ENCODE assay signal across 11 cellular contexts in genomic region chr11:121520243-121521144, GRCh38.
DNase-seq lines count a peak whose midpoint lies in the region; TF ChIP-seq lines count a peak whose summit lies in the region.
"Had no signal": no experiment of that assay in that cellular context is flagged by ENCODE, and none has a peak within 500 bp of the region (broad histone marks: within the 10 kb centered on the region; RNA-seq: fewer than 3 reads in every experiment).

No MANE protein-coding gene starts in this region.

- H3K36me3 ChIP-seq in fibroblast of lung (ENCODE audit: control insufficient read depth, insufficient read depth, low read length) = no peaks in the 10 kb centered on the region
- H3K36me3 ChIP-seq: BE2C had no signal

- intact Hi-C loops in activated naive CD4-positive, alpha-beta T cell treated with anti-CD3 and anti-CD28 coated beads for 36 hours (cut with micrococcal nuclease) = loop anchor here (1.0 to 2.0 kb wide), 5 partner anchors 18 to 88 kb away; no protein-coding TSS in a partner anchor

- H2AFZ ChIP-seq in fibroblast of lung (ENCODE audit: low read length) = no peak overlapping the region

- no peak for TF ChIP-seq CTCF in fibroblast of lung (conservative IDR thresholded peaks at IDR 0.05 in 1 of 2, IDR thresholded peaks at IDR 0.05 in 1 of 2; ENCODE audit: low read depth in 1 of 2, low read length in 2 of 2)

- no peaks in the 10 kb centered on the region for H3K4me1 ChIP-seq in fibroblast of lung (ENCODE audit: control insufficient read depth, extremely low read depth, insufficient read depth, low read length)
- H3K4me1 ChIP-seq: BE2C had no signal

- peaks cover 51% of the 10 kb centered on the region for H3K36me3 Mint-ChIP-seq in activated naive CD4-positive, alpha-beta T cell treated with anti-CD3 and anti-CD28 coated beads for 36 hours (ENCODE audit: low read depth)

- H3K79me2 ChIP-seq in fibroblast of lung (ENCODE audit: control insufficient read depth, insufficient read depth, low read length) = no peaks in the 10 kb centered on the region

- H3K4me1 Mint-ChIP-seq in activated naive CD4-positive, alpha-beta T cell treated with anti-CD3 and anti-CD28 coated beads for 36 hours (ENCODE audit: low read depth) = peaks cover 43% of the 10 kb centered on the region

- peak overlapping the region; percentile 39 for H3K27ac Mint-ChIP-seq in activated naive CD4-positive, alpha-beta T cell treated with anti-CD3 and anti-CD28 coated beads for 36 hours

- no peaks in the 10 kb centered on the region for H3K9me3 ChIP-seq in fibroblast of lung (ENCODE audit: control insufficient read depth, insufficient read depth, low read depth, low read length)
- H3K9me3 ChIP-seq: BE2C had no signal

- H3K4me3 ChIP-seq in fibroblast of lung (replicated peaks in 1 of 4; ENCODE audit: control extremely low read depth in 1 of 4, insufficient read depth in 1 of 4, low read depth in 3 of 4, low read length in 4 of 4) = no peak overlapping the region
- H3K4me3 ChIP-seq: SK-N-MC had no signal

- H3K9me3 Mint-ChIP-seq in activated naive CD4-positive, alpha-beta T cell treated with anti-CD3 and anti-CD28 coated beads for 36 hours = peaks cover 4% of the 10 kb centered on the region

- no peak overlapping the region for H3K4me2 ChIP-seq in fibroblast of lung (ENCODE audit: extremely low read depth, insufficient read depth, low read length)

- H3K9ac ChIP-seq in fibroblast of lung (ENCODE audit: insufficient read depth, low read length) = no peak overlapping the region

- no peak for DNase-seq in activated naive CD4-positive, alpha-beta T cell treated with anti-CD3 and anti-CD28 coated beads for 36 hours
- no peak for DNase-seq in activated naive CD4-positive, alpha-beta T cell (lab: John Stamatoyannopoulos, UW)
- DNase-seq in RPMI7951 (ENCODE audit: low read depth) = peak; percentile 44
- peak; percentile 80 to 90 for DNase-seq in fibroblast of lung (ENCODE audit: low read depth in 2 of 2)
- peak; percentile 54 for DNase-seq in stromal cell of bone marrow (ENCODE audit: low read depth)
- DNase-seq in amygdala (lab: John Stamatoyannopoulos, UW) = no peak
- DNase-seq in NCI-H2107 (lab: John Stamatoyannopoulos, UW) = no peak
- no peak for DNase-seq in stimulated activated CD8-positive, alpha-beta memory T cell treated with anti-CD3 and anti-CD28 coated beads, Interleukin-4, amount 100 ng/mL, for 48 hours
- DNase-seq: BE2C, NCI-H2029 treated with DMSO at 0.1 percent for 48 hours had no signal

- H3K27ac ChIP-seq in fibroblast of lung (ENCODE audit: insufficient read depth, low read length) = no peak overlapping the region
- H3K27ac ChIP-seq: SK-N-MC had no signal

- no peaks in the 10 kb centered on the region for H3K27me3 Mint-ChIP-seq in activated naive CD4-positive, alpha-beta T cell treated with anti-CD3 and anti-CD28 coated beads for 36 hours (ENCODE audit: low read depth)

- H3K4me3 Mint-ChIP-seq in activated naive CD4-positive, alpha-beta T cell treated with anti-CD3 and anti-CD28 coated beads for 36 hours = no peak overlapping the region

- no peaks in the 10 kb centered on the region for H4K20me1 ChIP-seq in fibroblast of lung (ENCODE audit: control insufficient read depth, extremely low read depth, insufficient read depth, low read length)

- CTCF ChIA-PET in activated naive CD4-positive, alpha-beta T cell treated with anti-CD3 and anti-CD28 coated beads for 36 hours (lab: Charles Lee) = no interaction called here

- H3K27me3 ChIP-seq in fibroblast of lung (ENCODE audit: control insufficient read depth, insufficient read depth, low read length) = no peaks in the 10 kb centered on the region
- H3K27me3 ChIP-seq: BE2C had no signal

Comparison
In these comparisons a context has a peak if more than half of its experiments do, and no peak if none do; other contexts are left out.
1. DNase-seq: peak in RPMI7951 (single experiment), fibroblast of lung (2 of 2) and stromal cell of bone marrow (single experiment); none in activated naive CD4-positive, alpha-beta T cell treated with anti-CD3 and anti-CD28 coated beads for 36 hours (single experiment), activated naive CD4-positive, alpha-beta T cell (0 of 4), amygdala (0 of 56), NCI-H2107 (single experiment) and stimulated activated CD8-positive, alpha-beta memory T cell treated with anti-CD3 and anti-CD28 coated beads, Interleukin-4, amount 100 ng/mL, for 48 hours (single experiment).